In the genomic region with DNA sequence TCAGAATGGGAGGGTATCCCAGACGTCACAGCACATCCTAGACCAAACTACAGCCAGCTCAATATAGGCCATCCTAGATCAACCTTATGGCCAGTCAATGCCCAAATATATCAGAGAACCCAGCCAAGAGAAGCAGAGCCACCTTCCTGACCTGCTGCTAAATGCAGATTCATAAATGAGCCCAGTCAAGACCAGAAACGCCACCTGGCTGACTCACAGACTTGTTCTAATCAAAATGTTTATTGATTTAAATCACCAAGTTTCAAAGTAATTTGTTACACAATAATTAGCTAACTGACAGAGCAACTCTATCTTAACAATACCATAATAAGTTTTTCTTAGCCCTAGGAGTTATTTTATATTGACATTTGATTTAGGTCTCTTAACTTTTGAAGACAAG, we compare ENCODE assay signal across 1 cellular context.
A peak's percentile ranks its signal among the peaks of the same experiment; 100 is the strongest.
TF ChIP-seq lines count a peak whose summit lies in the region.

No MANE protein-coding gene starts in this region.

TF ChIP-seq in HepG2, 621 proteins besides CTCF, POLR2A, EP300 and RAD21:
- TF ChIP-seq, protein P1, sequence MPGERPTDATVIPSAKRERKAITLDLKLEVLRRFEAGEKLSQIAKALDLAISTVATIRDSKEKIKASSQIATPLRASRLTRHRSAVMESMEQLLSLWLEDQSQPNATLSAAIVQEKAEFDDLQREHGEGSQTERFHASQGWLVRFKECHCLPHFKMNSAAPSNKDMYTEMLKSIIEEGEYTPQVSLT (CRISPR knock-in tag; IDR thresholded peaks at IDR 0.05; ENCODE audit: borderline replicate concordance, low read depth): no peak
- TF ChIP-seq SMAD9 (CRISPR knock-in tag; IDR thresholded peaks at IDR 0.05) (no peak), RBM22 (optimal IDR thresholded peaks at IDR 0.05; ENCODE audit: low read length) (peak; percentile 42)
